9 cellular contexts compared by ENCODE assay signal in genomic region chr6:43927525-43928210, GRCh38.
DNase-seq lines count a peak whose midpoint lies in the region; ATAC-seq and TF ChIP-seq lines count a peak whose summit lies in the region.
"Had no signal": no experiment of that assay in that cellular context is flagged by ENCODE, and none has a peak within 500 bp of the region (broad histone marks: within the 10 kb centered on the region; RNA-seq: fewer than 3 reads in every experiment).

No MANE protein-coding gene starts in this region.

- H3K4me1 ChIP-seq in CD4-positive, CD25-positive, alpha-beta regulatory T cell (ENCODE audit: control insufficient read depth, insufficient read depth, low read length, poor library complexity, severe bottlenecking): peaks cover 16% of the 10 kb centered on the region
- H3K4me1 ChIP-seq in mucosa of descending colon (ENCODE audit: low read depth) (peaks cover 18% of the 10 kb centered on the region), esophagus squamous epithelium (peaks cover 5 to 33% (median 13%) of the 10 kb centered on the region in 3 donors)

- H3K27me3 ChIP-seq in CD4-positive, CD25-positive, alpha-beta regulatory T cell (ENCODE audit: control insufficient read depth, insufficient read depth, low read length): no peaks in the 10 kb centered on the region
- H3K27me3 ChIP-seq in esophagus squamous epithelium: no peaks in the 10 kb centered on the region

- peaks cover 0 to 2% (median 0%) of the 10 kb centered on the region in 7 donors for H3K9me3 Mint-ChIP-seq in CD4-positive, CD25-positive, alpha-beta regulatory T cell
- H3K9me3 Mint-ChIP-seq in activated T-helper 17 cell treated with anti-CD3 and anti-CD28 coated beads, Interleukin-2, amount 50 U/mL, for 72 hours: no peaks in the 10 kb centered on the region
- H3K9me3 Mint-ChIP-seq: activated naive CD4-positive, alpha-beta T cell treated with anti-CD3 and anti-CD28 coated beads, Interleukin-2, amount 50 U/mL, for 24 hours had no signal

- no peak for TF ChIP-seq POLR2A in esophagus squamous epithelium (IDR thresholded peaks at IDR 0.05)

- no peak overlapping the region for H3K4me3 Mint-ChIP-seq in CD4-positive, CD25-positive, alpha-beta regulatory T cell
- no peak overlapping the region for H3K4me3 Mint-ChIP-seq in activated T-helper 17 cell treated with anti-CD3 and anti-CD28 coated beads, Interleukin-2, amount 50 U/mL, for 72 hours
- H3K4me3 Mint-ChIP-seq: activated naive CD4-positive, alpha-beta T cell treated with anti-CD3 and anti-CD28 coated beads, Interleukin-2, amount 50 U/mL, for 24 hours had no signal

- peak overlapping the region in 2 of 3 donors; percentile 11 to 53 for H3K27ac Mint-ChIP-seq in CD4-positive, CD25-positive, alpha-beta regulatory T cell
- H3K27ac Mint-ChIP-seq in activated T-helper 17 cell treated with anti-CD3 and anti-CD28 coated beads, Interleukin-2, amount 50 U/mL, for 72 hours: peak overlapping the region; percentile 20

- no peaks in the 10 kb centered on the region for H3K9me3 ChIP-seq in CD4-positive, CD25-positive, alpha-beta regulatory T cell (ENCODE audit: control insufficient read depth in 2 of 2, low read length in 2 of 2)
- H3K9me3 ChIP-seq in mucosa of descending colon (no peaks in the 10 kb centered on the region), esophagus squamous epithelium (no peaks in the 10 kb centered on the region)

- peak in 1 of 3 donors; percentile 65 for DNase-seq in CD4-positive, CD25-positive, alpha-beta regulatory T cell
- DNase-seq in LoVo (ENCODE audit: low spot score): peak; percentile 63
- DNase-seq in mucosa of descending colon: peak; percentile 60 to 71 (median 62)
- DNase-seq in RPMI8226: no peak
- no peak for DNase-seq in GOT3 (lab: John Stamatoyannopoulos, UW)
- no peak for DNase-seq in omental fat pad (ENCODE audit: low spot score)
- DNase-seq in esophagus squamous epithelium (lab: John Stamatoyannopoulos, UW): no peak

- H3K4me1 Mint-ChIP-seq in CD4-positive, CD25-positive, alpha-beta regulatory T cell: peaks cover 0 to 46% (median 13%) of the 10 kb centered on the region in 4 donors
- no peaks in the 10 kb centered on the region for H3K4me1 Mint-ChIP-seq in activated T-helper 17 cell treated with anti-CD3 and anti-CD28 coated beads, Interleukin-2, amount 50 U/mL, for 72 hours

- no peaks in the 10 kb centered on the region for H3K36me3 ChIP-seq in CD4-positive, CD25-positive, alpha-beta regulatory T cell (ENCODE audit: control insufficient read depth, insufficient read depth, low read length)
- H3K36me3 ChIP-seq in mucosa of descending colon (ENCODE audit: low read depth) (no peaks in the 10 kb centered on the region), esophagus squamous epithelium (no peaks in the 10 kb centered on the region)

- WGBS in esophagus squamous epithelium, 2 donors: 36 to 45% methylated on average over 4 of the region's 4 CpGs

- intact Hi-C loops in mucosa of descending colon (cut with DNase I, micrococcal nuclease): no loop called here
- intact Hi-C loops in esophagus squamous epithelium (cut with DNase I): no loop called here

- H3K36me3 Mint-ChIP-seq in CD4-positive, CD25-positive, alpha-beta regulatory T cell: no peaks in the 10 kb centered on the region
- no peaks in the 10 kb centered on the region for H3K36me3 Mint-ChIP-seq in activated T-helper 17 cell treated with anti-CD3 and anti-CD28 coated beads, Interleukin-2, amount 50 U/mL, for 72 hours (ENCODE audit: low read depth)
- H3K36me3 Mint-ChIP-seq: activated naive CD4-positive, alpha-beta T cell treated with anti-CD3 and anti-CD28 coated beads, Interleukin-2, amount 50 U/mL, for 24 hours had no signal

- no peak for ATAC-seq in CD4-positive, CD25-positive, alpha-beta regulatory T cell (ENCODE audit: low read depth in 2 of 2)
- ATAC-seq in activated T-helper 17 cell treated with anti-CD3 and anti-CD28 coated beads, Interleukin-2, amount 50 U/mL, for 72 hours (replicated peaks): no peak
- peak; percentile 71 for ATAC-seq in mucosa of descending colon
- ATAC-seq in omental fat pad (ENCODE audit: low FRiP score): no peak

- H3K4me3 ChIP-seq in CD4-positive, CD25-positive, alpha-beta regulatory T cell (ENCODE audit: low read depth, low read length): no peak overlapping the region
- H3K4me3 ChIP-seq in mucosa of descending colon (no peak overlapping the region), esophagus squamous epithelium (no peak overlapping the region)

- no peak overlapping the region for H3K27ac ChIP-seq in CD4-positive, CD25-positive, alpha-beta regulatory T cell (ENCODE audit: insufficient read depth, low read length, poor library complexity, severe bottlenecking)
- peak overlapping the region in 1 of 4 donors; percentile 6 for H3K27ac ChIP-seq in esophagus squamous epithelium

- no peaks in the 10 kb centered on the region for H3K27me3 Mint-ChIP-seq in CD4-positive, CD25-positive, alpha-beta regulatory T cell
- no peaks in the 10 kb centered on the region for H3K27me3 Mint-ChIP-seq in activated T-helper 17 cell treated with anti-CD3 and anti-CD28 coated beads, Interleukin-2, amount 50 U/mL, for 72 hours
- H3K27me3 Mint-ChIP-seq: activated naive CD4-positive, alpha-beta T cell treated with anti-CD3 and anti-CD28 coated beads, Interleukin-2, amount 50 U/mL, for 24 hours had no signal

- TF ChIP-seq CTCF in mucosa of descending colon (IDR thresholded peaks at IDR 0.05) (no peak), omental fat pad (IDR thresholded peaks at IDR 0.05) (no peak), esophagus squamous epithelium (IDR thresholded peaks at IDR 0.05) (peak in 1 of 6 experiments; percentile 10)

Comparison
In these comparisons a context has a peak if more than half of its experiments do, and no peak if none do; other contexts are left out.
1. DNase-seq: peak in LoVo (single experiment) and mucosa of descending colon (3 of 3); none in RPMI8226 (single experiment), GOT3 (single experiment), omental fat pad (single experiment) and esophagus squamous epithelium (single experiment).